In genomic region chr12:124238886-124239285, GRCh38 we compare ENCODE assay signal across 19 cellular contexts. TPM values are rescaled to one million over a fixed set of nuclear protein-coding genes. Genes with fewer than 3 reads are reported as not detected.
"Had no signal": no experiment of that assay in that cellular context is flagged by ENCODE, and none has a peak within 500 bp of the region (broad histone marks: within the 10 kb centered on the region; RNA-seq: fewer than 3 reads in every experiment).

No MANE protein-coding gene starts in this region.

- H3K36me3 ChIP-seq: heart left ventricle, left ventricle myocardium inferior, upper lobe of left lung had no signal

- H3K4me2 ChIP-seq: smooth muscle cell had no signal

- H3K4me1 Mint-ChIP-seq: activated CD4-positive, alpha-beta T cell treated with anti-CD3 and anti-CD28 coated beads for 36 hours; activated CD8-positive, alpha-beta memory T cell treated with anti-CD3 and anti-CD28 coated beads, Interleukin-2, amount 10 ng/mL, durations not matched to agents 7 days and 5 days; activated naive CD8-positive, alpha-beta T cell treated with anti-CD3 and anti-CD28 coated beads, Interleukin-2, amount 10 ng/mL, durations not matched to agents 7 days and 5 days; activated T-helper 17 cell treated with anti-CD3 and anti-CD28 coated beads, Interleukin-2, amount 50 U/mL, for 72 hours; neural crest cell; stimulated activated naive CD8-positive, alpha-beta T cell treated with anti-CD3 and anti-CD28 coated beads, Interleukin-15, amount 100 ng/mL, for 72 hours had no signal

- H3K4me3 ChIP-seq: heart left ventricle, left ventricle myocardium inferior, psoas muscle, smooth muscle cell, upper lobe of left lung had no signal

- H3K27ac ChIP-seq: heart left ventricle, left ventricle myocardium inferior, psoas muscle, upper lobe of left lung had no signal

- H3K4me1 ChIP-seq: left ventricle myocardium inferior, psoas muscle had no signal

- H3K4me3 Mint-ChIP-seq: activated CD4-positive, alpha-beta memory T cell treated with anti-CD3 and anti-CD28 coated beads for 36 hours; activated CD4-positive, alpha-beta T cell treated with anti-CD3 and anti-CD28 coated beads for 36 hours; activated CD8-positive, alpha-beta memory T cell treated with anti-CD3 and anti-CD28 coated beads, Interleukin-2, amount 10 ng/mL, durations not matched to agents 7 days and 5 days; activated naive CD8-positive, alpha-beta T cell treated with anti-CD3 and anti-CD28 coated beads, Interleukin-2, amount 10 ng/mL, durations not matched to agents 7 days and 5 days; activated T-helper 17 cell treated with anti-CD3 and anti-CD28 coated beads, Interleukin-2, amount 50 U/mL, for 72 hours; memory B cell; neural crest cell; stimulated activated naive CD8-positive, alpha-beta T cell treated with anti-CD3 and anti-CD28 coated beads, Interleukin-15, amount 100 ng/mL, for 72 hours had no signal

- H3K27ac Mint-ChIP-seq: activated CD4-positive, alpha-beta memory T cell treated with anti-CD3 and anti-CD28 coated beads for 36 hours; activated CD4-positive, alpha-beta T cell treated with anti-CD3 and anti-CD28 coated beads for 36 hours; activated CD8-positive, alpha-beta memory T cell treated with anti-CD3 and anti-CD28 coated beads, Interleukin-2, amount 10 ng/mL, durations not matched to agents 7 days and 5 days; activated naive CD8-positive, alpha-beta T cell treated with anti-CD3 and anti-CD28 coated beads, Interleukin-2, amount 10 ng/mL, durations not matched to agents 7 days and 5 days; activated T-helper 17 cell treated with anti-CD3 and anti-CD28 coated beads, Interleukin-2, amount 50 U/mL, for 72 hours; memory B cell; stimulated activated naive CD8-positive, alpha-beta T cell treated with anti-CD3 and anti-CD28 coated beads, Interleukin-15, amount 100 ng/mL, for 72 hours had no signal

- H3K9me3 Mint-ChIP-seq: activated CD4-positive, alpha-beta memory T cell treated with anti-CD3 and anti-CD28 coated beads for 36 hours had no signal

- DNase-seq: activated CD4-positive, alpha-beta memory T cell treated with anti-CD3 and anti-CD28 coated beads for 36 hours; activated CD4-positive, alpha-beta T cell treated with anti-CD3 and anti-CD28 coated beads for 36 hours; activated CD8-positive, alpha-beta memory T cell treated with anti-CD3 and anti-CD28 coated beads, Interleukin-2, amount 10 ng/mL, durations not matched to agents 7 days and 5 days; activated naive CD4-positive, alpha-beta T cell treated with Interleukin-2 at 50 U/mL for 16 hours; activated naive CD8-positive, alpha-beta T cell treated with anti-CD3 and anti-CD28 coated beads, Interleukin-2, amount 10 ng/mL, durations not matched to agents 7 days and 5 days; amygdala; caudate nucleus; heart left ventricle; left ventricle myocardium inferior; psoas muscle; right cardiac atrium; stimulated activated CD4-positive, alpha-beta T cell treated with anti-CD3 and anti-CD28 coated beads, Interleukin-4, amount 100 ng/mL, for 1 hour; stimulated activated naive CD8-positive, alpha-beta T cell treated with anti-CD3 and anti-CD28 coated beads, Interleukin-15, amount 100 ng/mL, for 72 hours; upper lobe of left lung had no signal

- H3K27me3 Mint-ChIP-seq: activated CD4-positive, alpha-beta T cell treated with anti-CD3 and anti-CD28 coated beads for 36 hours; stimulated activated naive CD8-positive, alpha-beta T cell treated with anti-CD3 and anti-CD28 coated beads, Interleukin-15, amount 100 ng/mL, for 72 hours had no signal

- H3K9me3 ChIP-seq: psoas muscle, upper lobe of left lung had no signal

- ATAC-seq: activated CD4-positive, alpha-beta T cell treated with anti-CD3 and anti-CD28 coated beads for 36 hours; activated CD8-positive, alpha-beta memory T cell treated with anti-CD3 and anti-CD28 coated beads, Interleukin-2, amount 10 ng/mL, durations not matched to agents 7 days and 5 days; activated T-helper 17 cell treated with anti-CD3 and anti-CD28 coated beads, Interleukin-2, amount 50 U/mL, for 72 hours; heart left ventricle; psoas muscle; stimulated activated naive CD8-positive, alpha-beta T cell treated with anti-CD3 and anti-CD28 coated beads, Interleukin-15, amount 100 ng/mL, for 72 hours had no signal

- H3K27me3 ChIP-seq: heart left ventricle, upper lobe of left lung had no signal

- H3K36me3 Mint-ChIP-seq: activated CD4-positive, alpha-beta memory T cell treated with anti-CD3 and anti-CD28 coated beads for 36 hours; activated CD8-positive, alpha-beta memory T cell treated with anti-CD3 and anti-CD28 coated beads, Interleukin-2, amount 10 ng/mL, durations not matched to agents 7 days and 5 days had no signal

RNA-seq across cellular contexts. Expression of gene RFLNA, which starts 56.0 kb away (rescaled TPM):
- total RNA-seq: activated CD4-positive, alpha-beta memory T cell treated with anti-CD3 and anti-CD28 coated beads for 36 hours; activated CD4-positive, alpha-beta T cell treated with anti-CD3 and anti-CD28 coated beads for 36 hours; activated CD8-positive, alpha-beta memory T cell treated with anti-CD3 and anti-CD28 coated beads, Interleukin-2, amount 10 ng/mL, durations not matched to agents 7 days and 5 days; activated naive CD8-positive, alpha-beta T cell treated with anti-CD3 and anti-CD28 coated beads, Interleukin-2, amount 10 ng/mL, durations not matched to agents 7 days and 5 days; activated T-helper 17 cell treated with anti-CD3 and anti-CD28 coated beads, Interleukin-2, amount 50 U/mL, for 72 hours; T-helper 2 cell treated with Interferon-gamma antibody and Interleukin-4, amounts not matched to agents 100 ng/mL and 5 ng/mL, for 36 hours had no signal
